23 cellular contexts compared by ENCODE assay signal in the genomic region with DNA sequence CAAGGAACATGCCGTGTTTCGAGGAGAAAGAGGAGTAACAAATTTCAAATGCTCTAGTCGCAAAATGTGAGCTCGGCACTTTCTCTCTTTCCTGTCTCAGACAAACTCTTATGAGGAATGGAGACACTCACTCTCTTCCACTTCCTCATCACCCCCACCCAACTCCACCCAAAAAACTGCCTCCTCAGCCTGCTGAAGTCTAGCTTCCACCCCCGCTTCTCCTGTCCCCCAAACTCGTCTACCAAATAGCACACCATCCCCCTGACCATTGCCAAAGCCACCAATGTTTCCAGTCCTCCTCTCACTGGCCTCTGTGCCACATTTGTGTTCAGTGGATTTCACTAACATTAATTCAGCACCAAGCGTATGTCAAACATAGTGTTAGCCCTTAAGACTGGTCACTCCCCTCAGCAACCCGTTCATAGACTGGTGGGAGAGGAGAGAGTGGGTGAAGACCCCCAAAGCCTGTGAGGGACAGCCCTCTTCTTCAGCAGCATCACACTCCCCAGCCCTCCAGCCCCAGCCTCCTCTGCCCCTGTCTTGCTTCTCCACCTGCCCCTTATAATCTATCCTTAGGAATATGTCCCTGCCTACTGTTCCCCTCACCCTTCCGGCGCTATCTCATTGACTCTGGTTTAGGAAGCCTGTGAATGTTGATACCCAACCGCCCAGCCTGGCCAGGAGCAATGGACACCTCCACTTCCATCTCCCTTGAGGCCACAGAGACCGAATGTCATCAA.
DNase-seq lines count a peak whose midpoint lies in the region; TF ChIP-seq lines count a peak whose summit lies in the region.
"Had no signal": no experiment of that assay in that cellular context is flagged by ENCODE, and none has a peak within 500 bp of the region (broad histone marks: within the 10 kb centered on the region; RNA-seq: fewer than 3 reads in every experiment).

No MANE protein-coding gene starts in this region.

- H3K27me3 ChIP-seq in esophagus squamous epithelium, result no peaks in the 10 kb centered on the region
- H3K27me3 ChIP-seq: Peyer's patch had no signal

- H3K4me1 ChIP-seq in esophagus squamous epithelium, result no peaks in the 10 kb centered on the region
- H3K4me1 ChIP-seq: Peyer's patch, SJCRH30 had no signal

- no peaks in the 10 kb centered on the region for H3K9me3 Mint-ChIP-seq in activated naive CD4-positive, alpha-beta T cell treated with anti-CD3 and anti-CD28 coated beads for 36 hours
- no peaks in the 10 kb centered on the region for H3K9me3 Mint-ChIP-seq in activated naive CD4-positive, alpha-beta T cell treated with anti-CD3 and anti-CD28 coated beads, Interleukin-2, amount 10 ng/mL, durations not matched to agents 7 days and 5 days

- in situ Hi-C loops in GM13976 (cut with MboI; ENCODE audit: low sequenced_read_pairs, unreplicated experiment), result no loop called here

- H3K27ac ChIP-seq in esophagus squamous epithelium, result no peak overlapping the region
- H3K27ac ChIP-seq: KMS-11, Peyer's patch, SJCRH30 had no signal

- H3K27me3 Mint-ChIP-seq in activated naive CD4-positive, alpha-beta T cell treated with anti-CD3 and anti-CD28 coated beads for 36 hours (ENCODE audit: low read depth), result peaks cover 6% of the 10 kb centered on the region
- H3K27me3 Mint-ChIP-seq in activated naive CD4-positive, alpha-beta T cell treated with anti-CD3 and anti-CD28 coated beads, Interleukin-2, amount 10 ng/mL, durations not matched to agents 7 days and 5 days, result peaks cover 24% of the 10 kb centered on the region

- CTCF ChIA-PET in activated naive CD4-positive, alpha-beta T cell treated with anti-CD3 and anti-CD28 coated beads for 36 hours (lab: Charles Lee), result no interaction called here
- CTCF ChIA-PET in activated naive CD4-positive, alpha-beta T cell treated with anti-CD3 and anti-CD28 coated beads, Interleukin-2, amount 10 ng/mL, durations not matched to agents 7 days and 5 days (lab: Charles Lee), result no interaction called here

- 79 to 85% methylated on average over 12 of the region's 12 CpGs for WGBS in esophagus squamous epithelium, 2 donors

- no peaks in the 10 kb centered on the region for H3K36me3 ChIP-seq in esophagus squamous epithelium
- H3K36me3 ChIP-seq: Peyer's patch, SJCRH30 had no signal

- H3K4me3 Mint-ChIP-seq in activated naive CD4-positive, alpha-beta T cell treated with anti-CD3 and anti-CD28 coated beads for 36 hours, result no peak overlapping the region
- no peak overlapping the region for H3K4me3 Mint-ChIP-seq in activated naive CD4-positive, alpha-beta T cell treated with anti-CD3 and anti-CD28 coated beads, Interleukin-2, amount 10 ng/mL, durations not matched to agents 7 days and 5 days
- H3K4me3 Mint-ChIP-seq: B cell, CD14-positive monocyte had no signal

- H3K36me3 Mint-ChIP-seq in activated naive CD4-positive, alpha-beta T cell treated with anti-CD3 and anti-CD28 coated beads for 36 hours (ENCODE audit: low read depth), result no peaks in the 10 kb centered on the region
- no peaks in the 10 kb centered on the region for H3K36me3 Mint-ChIP-seq in activated naive CD4-positive, alpha-beta T cell treated with anti-CD3 and anti-CD28 coated beads, Interleukin-2, amount 10 ng/mL, durations not matched to agents 7 days and 5 days
- H3K36me3 Mint-ChIP-seq: CD14-positive monocyte had no signal

- no peak for DNase-seq in activated naive CD4-positive, alpha-beta T cell treated with anti-CD3 and anti-CD28 coated beads for 36 hours
- DNase-seq in activated naive CD4-positive, alpha-beta T cell treated with anti-CD3 and anti-CD28 coated beads, Interleukin-2, amount 10 ng/mL, durations not matched to agents 7 days and 5 days, result no peak
- peak; percentile 26 for DNase-seq in activated CD8-positive, alpha-beta memory T cell treated with anti-CD3 and anti-CD28 coated beads, Interleukin-2, amount 50 U/mL, for 48 hours
- peak; percentile 32 for DNase-seq in islet precursor cell
- DNase-seq in esophagus squamous epithelium (lab: John Stamatoyannopoulos, UW), result no peak
- no peak for DNase-seq in GM13976 (ENCODE audit: low spot score)
- no peak for DNase-seq in UCSD-AML1 (lab: John Stamatoyannopoulos, UW; ENCODE audit: unreplicated experiment)
- DNase-seq: DMS53; GDM1; IMR-90; MV-4-11; NCI-H1694; NCI-H2081; NCI-H2171; NCI-H345; NCI-H524; NCI-H774; NK-92 treated with Interleukin-12 subunit alpha and Interleukin-12 subunit beta, amount 100 ng/mL, for 24 hours; SJCRH30 had no signal

- H3K4me1 Mint-ChIP-seq in activated naive CD4-positive, alpha-beta T cell treated with anti-CD3 and anti-CD28 coated beads for 36 hours (ENCODE audit: low read depth), result no peaks in the 10 kb centered on the region
- no peaks in the 10 kb centered on the region for H3K4me1 Mint-ChIP-seq in activated naive CD4-positive, alpha-beta T cell treated with anti-CD3 and anti-CD28 coated beads, Interleukin-2, amount 10 ng/mL, durations not matched to agents 7 days and 5 days
- H3K4me1 Mint-ChIP-seq: B cell had no signal

- TF ChIP-seq POLR2A in esophagus squamous epithelium (IDR thresholded peaks at IDR 0.05), result no peak

- no peak for TF ChIP-seq CTCF in esophagus squamous epithelium (IDR thresholded peaks at IDR 0.05)
- no peak for TF ChIP-seq CTCF in GM13976 (IDR thresholded peaks at IDR 0.05; ENCODE audit: borderline replicate concordance, control extremely low read depth, extremely low read depth, insufficient read depth, missing control alignments)

- H3K9me3 ChIP-seq in esophagus squamous epithelium, result no peaks in the 10 kb centered on the region
- H3K9me3 ChIP-seq: Peyer's patch, SJCRH30 had no signal

- peak overlapping the region; percentile 53 for H3K27ac Mint-ChIP-seq in activated naive CD4-positive, alpha-beta T cell treated with anti-CD3 and anti-CD28 coated beads for 36 hours
- no peak overlapping the region for H3K27ac Mint-ChIP-seq in activated naive CD4-positive, alpha-beta T cell treated with anti-CD3 and anti-CD28 coated beads, Interleukin-2, amount 10 ng/mL, durations not matched to agents 7 days and 5 days
- H3K27ac Mint-ChIP-seq: B cell had no signal

- intact Hi-C loops in activated naive CD4-positive, alpha-beta T cell treated with anti-CD3 and anti-CD28 coated beads for 36 hours (cut with micrococcal nuclease), result no loop called here
- intact Hi-C loops in esophagus squamous epithelium (cut with DNase I), result no loop called here

- H3K4me3 ChIP-seq in esophagus squamous epithelium, result no peak overlapping the region
- H3K4me3 ChIP-seq: Peyer's patch, SJCRH30 had no signal

Comparison
In these comparisons a context has a peak if more than half of its experiments do, and no peak if none do; other contexts are left out.
1. DNase-seq: peak in activated CD8-positive, alpha-beta memory T cell treated with anti-CD3 and anti-CD28 coated beads, Interleukin-2, amount 50 U/mL, for 48 hours (single experiment) and islet precursor cell (single experiment); none in activated naive CD4-positive, alpha-beta T cell treated with anti-CD3 and anti-CD28 coated beads for 36 hours (single experiment), activated naive CD4-positive, alpha-beta T cell treated with anti-CD3 and anti-CD28 coated beads, Interleukin-2, amount 10 ng/mL, durations not matched to agents 7 days and 5 days (single experiment), esophagus squamous epithelium (single experiment), GM13976 (single experiment) and UCSD-AML1 (single experiment).